ENCODE assay signal across 7 cellular contexts in genomic region chr1:68805097-68805641, GRCh38.
"Had no signal": no experiment of that assay in that cellular context is flagged by ENCODE, and none has a peak within 500 bp of the region (broad histone marks: within the 10 kb centered on the region; RNA-seq: fewer than 3 reads in every experiment).

No MANE protein-coding gene starts in this region.

- H3K27me3 Mint-ChIP-seq: IgD-negative memory B cell had no signal

- H3K4me3 ChIP-seq: K562 had no signal

- ATAC-seq: HepG2, K562 had no signal

- DNase-seq: IMR-90, KBM-7, KG1 had no signal

- H3K27ac Mint-ChIP-seq: IgD-negative memory B cell had no signal

- H3K4me1 Mint-ChIP-seq: IgD-negative memory B cell had no signal

- H3K4me3 Mint-ChIP-seq: IgD-negative memory B cell had no signal

- H3K27ac ChIP-seq: HL-60 had no signal
